28 cellular contexts compared by ENCODE assay signal in genomic region chr14:24184104-24184970, GRCh38. TPM values are rescaled to one million over a fixed set of nuclear protein-coding genes. Genes with fewer than 3 reads are reported as not detected.
"Had no signal": no experiment of that assay in that cellular context is flagged by ENCODE, and none has a peak within 500 bp of the region (broad histone marks: within the 10 kb centered on the region; RNA-seq: fewer than 3 reads in every experiment).

No MANE protein-coding gene starts in this region.

- H3K4me3 Mint-ChIP-seq: memory B cell; natural killer cell; stimulated activated memory B cell treated with anti-CD40 and anti-IgM and Interleukin-4, amounts not matched to agents 10 μg/mL and 1 μg/mL and 100 μg/mL, for 72 hours; stimulated activated naive CD8-positive, alpha-beta T cell treated with anti-CD3 and anti-CD28 coated beads, Interleukin-15, Interleukin-2, amounts not matched to agents 100 ng/mL and 50 ng/mL, for 24 hours had no signal

- H2AFZ ChIP-seq: parathyroid adenoma had no signal

- H3K4me1 ChIP-seq: colonic mucosa had no signal

- H3K27me3 ChIP-seq: colonic mucosa, esophagus squamous epithelium, heart right ventricle, sigmoid colon, tibial nerve, upper lobe of left lung had no signal

- H3K9me3 Mint-ChIP-seq: memory B cell; natural killer cell; stimulated activated memory B cell treated with anti-CD40 and anti-IgM and Interleukin-4, amounts not matched to agents 10 μg/mL and 1 μg/mL and 100 μg/mL, for 72 hours; stimulated activated naive CD8-positive, alpha-beta T cell treated with anti-CD3 and anti-CD28 coated beads, Interleukin-15, Interleukin-2, amounts not matched to agents 100 ng/mL and 50 ng/mL, for 24 hours had no signal

- H3K27ac Mint-ChIP-seq: memory B cell; natural killer cell; stimulated activated memory B cell treated with anti-CD40 and anti-IgM and Interleukin-4, amounts not matched to agents 10 μg/mL and 1 μg/mL and 100 μg/mL, for 72 hours had no signal

- H3K36me3 ChIP-seq: colonic mucosa had no signal

- H3K9ac ChIP-seq: parathyroid adenoma had no signal

- H3K27ac ChIP-seq: colonic mucosa, esophagus squamous epithelium, heart right ventricle, parathyroid adenoma, sigmoid colon, thoracic aorta, upper lobe of left lung had no signal

- DNase-seq: colonic mucosa; dermis blood vessel endothelial cell; effector memory CD4-positive, alpha-beta T cell; erythroblast; esophagus squamous epithelium; foreskin melanocyte; glutamatergic neuron; heart right ventricle; hippocampal formation; kidney glomerular epithelial cell; left colon; natural killer cell; sigmoid colon; stimulated activated CD4-positive, alpha-beta T cell treated with anti-CD3 and anti-CD28 coated beads, Interleukin-2, amount 100 ng/mL, for 24 hours; stimulated activated CD4-positive, alpha-beta T cell treated with anti-CD3 and anti-CD28 coated beads, Interleukin-4, amount 100 ng/mL, for 24 hours had no signal

- H3K4me3 ChIP-seq: colonic mucosa, esophagus squamous epithelium, heart right ventricle, lung, sigmoid colon, thoracic aorta, tibial nerve, upper lobe of left lung had no signal

- ATAC-seq: heart right ventricle; left colon; natural killer cell; stimulated activated memory B cell treated with anti-CD40 and anti-IgM and Interleukin-4, amounts not matched to agents 10 μg/mL and 1 μg/mL and 100 μg/mL, for 72 hours had no signal

- H3K9me3 ChIP-seq: colonic mucosa, esophagus squamous epithelium, heart right ventricle, sigmoid colon, thoracic aorta, tibial nerve, upper lobe of left lung had no signal

- FAIRE-seq: endometrium, islet of Langerhans, urothelium cell line had no signal

- H3K27me3 Mint-ChIP-seq: memory B cell; progenitor cell of endocrine pancreas; stimulated activated memory B cell treated with anti-CD40 and anti-IgM and Interleukin-4, amounts not matched to agents 10 μg/mL and 1 μg/mL and 100 μg/mL, for 72 hours; stimulated activated naive CD8-positive, alpha-beta T cell treated with anti-CD3 and anti-CD28 coated beads, Interleukin-15, Interleukin-2, amounts not matched to agents 100 ng/mL and 50 ng/mL, for 24 hours had no signal

- H3K79me2 ChIP-seq: parathyroid adenoma had no signal

RNA-seq across cellular contexts. Expression of gene TSSK4, which starts 21.2 kb away (rescaled TPM):
- total RNA-seq: chondrocyte, dermis blood vessel endothelial cell, esophagus squamous epithelium, thoracic aorta, tibial nerve had no signal
